ENCODE assay signal across 1 cellular context in genomic region chr9:93061260-93061751, GRCh38.
A peak's percentile ranks its signal among the peaks of the same experiment; 100 is the strongest.
TF ChIP-seq lines count a peak whose summit lies in the region.

No MANE protein-coding gene starts in this region.

TF ChIP-seq in K562, 482 proteins besides CTCF, POLR2A, EP300 and RAD21 (continues in another document):
- no peak for TF ChIP-seq BCLAF1 (IDR thresholded peaks at IDR 0.05; ENCODE audit: borderline replicate concordance in 1 of 2, control insufficient read depth in 1 of 2, low read depth in 2 of 2, low read length in 1 of 2)
- no peak for TF ChIP-seq SMARCC2 (IDR thresholded peaks at IDR 0.05; ENCODE audit: low read depth)
- TF ChIP-seq CBX1 (IDR thresholded peaks at IDR 0.05; ENCODE audit: low read depth), result peak; percentile 85
- TF ChIP-seq ADNP (tag; IDR thresholded peaks at IDR 0.05), result peak; percentile 86
- no peak for TF ChIP-seq FOXO4 (CRISPR knock-in tag; IDR thresholded peaks at IDR 0.05)
- no peak for TF ChIP-seq TCF7L2 (IDR thresholded peaks at IDR 0.05; ENCODE audit: low read depth, low read length)
- no peak for TF ChIP-seq ID3 (CRISPR knock-in tag; IDR thresholded peaks at IDR 0.05)
- TF ChIP-seq ID3 (tag; IDR thresholded peaks at IDR 0.05), result peak; percentile 67; the same call in 1 of the 2 replicates
- 0 out of 2 replicates have a peak, but pooled peaks have one; percentile 28 for TF ChIP-seq ZBTB1 (CRISPR knock-in tag; IDR thresholded peaks at IDR 0.05; ENCODE audit: borderline replicate concordance, low read depth)
- TF ChIP-seq ETS1 (conservative IDR thresholded peaks at IDR 0.05; ENCODE audit: control insufficient read depth, low read depth, low read length), result no peak
- no peak for TF ChIP-seq ATF1 (CRISPR knock-in tag; IDR thresholded peaks at IDR 0.05)
- TF ChIP-seq ATF1 (tag; IDR thresholded peaks at IDR 0.05), result no peak
- TF ChIP-seq ZKSCAN1 (IDR thresholded peaks at IDR 0.05; ENCODE audit: low read depth, low read length), result no peak
- TF ChIP-seq ZNF398 (CRISPR knock-in tag; IDR thresholded peaks at IDR 0.05), result no peak
- no peak for TF ChIP-seq RREB1 (CRISPR knock-in tag; IDR thresholded peaks at IDR 0.05)
- no peak for TF ChIP-seq NFATC3 (IDR thresholded peaks at IDR 0.05)
- no peak for TF ChIP-seq ZFPM2 (CRISPR knock-in tag; IDR thresholded peaks at IDR 0.05)
- TF ChIP-seq E2F5 (CRISPR knock-in tag; IDR thresholded peaks at IDR 0.05), result no peak
- no peak for TF ChIP-seq NCOA2 (IDR thresholded peaks at IDR 0.05; ENCODE audit: partially characterized antibody in 2 of 2)
- 0 out of 2 replicates have a peak, but pooled peaks have one; percentile 38 for TF ChIP-seq HDAC2 (IDR thresholded peaks at IDR 0.05)
- TF ChIP-seq CHD4 (IDR thresholded peaks at IDR 0.05; ENCODE audit: insufficient read depth, insufficient replicate concordance, low read depth, low read length, poor library complexity, severe bottlenecking), result peak; percentile 90
- no peak for TF ChIP-seq ZNF778 (CRISPR knock-in tag; IDR thresholded peaks at IDR 0.05)
- TF ChIP-seq CREB3 (tag; conservative IDR thresholded peaks at IDR 0.05; ENCODE audit: low read depth), result 0 out of 2 replicates have a peak, but pooled peaks have one; percentile 39
- no peak for TF ChIP-seq ZNF197 (CRISPR knock-in tag; IDR thresholded peaks at IDR 0.05; ENCODE audit: low read depth)
- peak in 1 of 2 experiments; percentile 15; a peak in 1 of 3 replicates for TF ChIP-seq CBX3 (IDR thresholded peaks at IDR 0.05; ENCODE audit: borderline replicate concordance in 1 of 2, low read length in 2 of 2)
- no peak for TF ChIP-seq MEF2D (tag; conservative IDR thresholded peaks at IDR 0.05; ENCODE audit: low read depth)
- TF ChIP-seq SMAD2 (IDR thresholded peaks at IDR 0.05; ENCODE audit: low read depth, low read length), result no peak
- TF ChIP-seq EHMT2 (IDR thresholded peaks at IDR 0.05), result no peak
- TF ChIP-seq CREB1 (IDR thresholded peaks at IDR 0.05), result no peak
- no peak for TF ChIP-seq CREB1 (CRISPR knock-in tag; IDR thresholded peaks at IDR 0.05)
- TF ChIP-seq BRD9 (IDR thresholded peaks at IDR 0.05; ENCODE audit: low read depth, partially characterized antibody), result peak; percentile 26
- TF ChIP-seq MCM2 (IDR thresholded peaks at IDR 0.05; ENCODE audit: low read depth), result no peak
- TF ChIP-seq FOXJ2 (tag; IDR thresholded peaks at IDR 0.05), result no peak
- TF ChIP-seq KDM1A (IDR thresholded peaks at IDR 0.05), result peak; percentile 75 to 77; a peak in 2 of 4 replicates
- TF ChIP-seq HMBOX1 (IDR thresholded peaks at IDR 0.05), result no peak
- TF ChIP-seq ZNF586 (CRISPR knock-in tag; conservative IDR thresholded peaks at IDR 0.05), result no peak
- no peak for TF ChIP-seq ZNF124 (CRISPR knock-in tag; IDR thresholded peaks at IDR 0.05)
- peak; percentile 90; the same call in 1 of the 2 replicates for TF ChIP-seq SMARCA5 (IDR thresholded peaks at IDR 0.05)
- no peak for TF ChIP-seq SP2 (IDR thresholded peaks at IDR 0.05; ENCODE audit: extremely low read depth, low read depth, low read length, poor library complexity, severe bottlenecking)
- TF ChIP-seq SMARCE1 (IDR thresholded peaks at IDR 0.05), result no peak
- TF ChIP-seq ZNF143 (CRISPR knock-in tag; IDR thresholded peaks at IDR 0.05), result no peak
- TF ChIP-seq ZNF655 (CRISPR knock-in tag; IDR thresholded peaks at IDR 0.05), result no peak
- TF ChIP-seq ZNF232 (CRISPR knock-in tag; IDR thresholded peaks at IDR 0.05), result no peak
- TF ChIP-seq FIP1L1 (IDR thresholded peaks at IDR 0.05; ENCODE audit: low read depth, low read length, poor library complexity, severe bottlenecking), result no peak
- TF ChIP-seq SMAD1 (IDR thresholded peaks at IDR 0.05; ENCODE audit: low read depth, low read length, partially characterized antibody), result no peak
- TF ChIP-seq MAZ (CRISPR knock-in tag; conservative IDR thresholded peaks at IDR 0.05 in 1 of 2, IDR thresholded peaks at IDR 0.05 in 1 of 2), result 0 out of 4 replicates have a peak, but pooled peaks of 1 of the 2 experiments have one; percentile 4
- no peak for TF ChIP-seq MYBL2 (IDR thresholded peaks at IDR 0.05; ENCODE audit: low read depth)
- no peak for TF ChIP-seq MYBL2 (CRISPR knock-in tag; IDR thresholded peaks at IDR 0.05; ENCODE audit: borderline replicate concordance)
- 0 out of 2 replicates have a peak, but pooled peaks have one; percentile 11 for TF ChIP-seq ZKSCAN8 (CRISPR knock-in tag; IDR thresholded peaks at IDR 0.05)
- no peak for TF ChIP-seq IFI16 (CRISPR knock-in tag; IDR thresholded peaks at IDR 0.05)
- no peak for TF ChIP-seq ZC3H11A (IDR thresholded peaks at IDR 0.05; ENCODE audit: low read depth, low read length)
- no peak for TF ChIP-seq ZNF707 (CRISPR knock-in tag; conservative IDR thresholded peaks at IDR 0.05)
